Comparison of ENCODE assay signal across 9 cellular contexts in genomic region chr10:92142949-92143348, GRCh38.
DNase-seq lines count a peak whose midpoint lies in the region; ATAC-seq, FAIRE-seq and TF ChIP-seq lines count a peak whose summit lies in the region.
"Had no signal": no experiment of that assay in that cellular context is flagged by ENCODE, and none has a peak within 500 bp of the region (broad histone marks: within the 10 kb centered on the region; RNA-seq: fewer than 3 reads in every experiment).

No MANE protein-coding gene starts in this region.

- no peaks in the 10 kb centered on the region for H3K4me1 Mint-ChIP-seq in nephron progenitor cell
- H3K4me1 Mint-ChIP-seq: T-helper 17 cell had no signal

- no peak overlapping the region for H3K27ac ChIP-seq in effector memory CD4-positive, alpha-beta T cell (ENCODE audit: insufficient read depth, low read length, poor library complexity, severe bottlenecking)

- ATAC-seq in GM18870 (IDR thresholded peaks at IDR 0.05; ENCODE audit: unreplicated experiment) (peak; percentile 70), HG02588 (IDR thresholded peaks at IDR 0.05; ENCODE audit: unreplicated experiment) (peak; percentile 52), HG03558 (IDR thresholded peaks at IDR 0.05; ENCODE audit: extremely low read depth, unreplicated experiment) (peak; percentile 54), esophagus mucosa (no peak)
- ATAC-seq: T-helper 17 cell had no signal

- H3K4me1 ChIP-seq in effector memory CD4-positive, alpha-beta T cell (ENCODE audit: control insufficient read depth, insufficient read depth, low read length, poor library complexity, severe bottlenecking) = no peaks in the 10 kb centered on the region

- no peaks in the 10 kb centered on the region for H3K36me3 ChIP-seq in effector memory CD4-positive, alpha-beta T cell (ENCODE audit: control insufficient read depth, insufficient read depth, low read length)

- peaks cover 11% of the 10 kb centered on the region for H3K27me3 Mint-ChIP-seq in nephron progenitor cell (ENCODE audit: low read depth, poor library complexity)
- H3K27me3 Mint-ChIP-seq: T-helper 17 cell had no signal

- no peaks in the 10 kb centered on the region for H3K9me3 ChIP-seq in effector memory CD4-positive, alpha-beta T cell (ENCODE audit: control insufficient read depth, low read length)

- H3K9me3 Mint-ChIP-seq in nephron progenitor cell = peaks cover 16% of the 10 kb centered on the region

- TF ChIP-seq CTCF in nephron progenitor cell (IDR thresholded peaks at IDR 0.05) = no peak
- no peak for TF ChIP-seq CTCF in D721Med (IDR thresholded peaks at IDR 0.05; ENCODE audit: insufficient read depth, missing control alignments)

- FAIRE-seq in D721Med (lab: Jason Lieb, UNC) = no peak

- H3K4me3 ChIP-seq in effector memory CD4-positive, alpha-beta T cell (ENCODE audit: insufficient read depth, low read depth, low read length, poor library complexity, severe bottlenecking) = no peak overlapping the region

- DNase-seq in nephron progenitor cell (no peak), D721Med (ENCODE audit: insufficient read length, low spot score) (no peak), putamen (ENCODE audit: low spot score) (no peak)
- no peak for DNase-seq in effector memory CD4-positive, alpha-beta T cell
- DNase-seq: T-helper 17 cell had no signal

- H3K4me3 Mint-ChIP-seq in nephron progenitor cell = no peak overlapping the region
- H3K4me3 Mint-ChIP-seq: T-helper 17 cell had no signal

- H3K27ac Mint-ChIP-seq in nephron progenitor cell = peak overlapping the region; percentile 1
- H3K27ac Mint-ChIP-seq: T-helper 17 cell had no signal

- H3K36me3 Mint-ChIP-seq in nephron progenitor cell (ENCODE audit: low read depth) = peaks cover 11% of the 10 kb centered on the region

- H3K27me3 ChIP-seq in effector memory CD4-positive, alpha-beta T cell (replicated peaks; ENCODE audit: control insufficient read depth, insufficient read depth, low read length, poor library complexity, severe bottlenecking) = no peaks in the 10 kb centered on the region
